In the genomic region with DNA sequence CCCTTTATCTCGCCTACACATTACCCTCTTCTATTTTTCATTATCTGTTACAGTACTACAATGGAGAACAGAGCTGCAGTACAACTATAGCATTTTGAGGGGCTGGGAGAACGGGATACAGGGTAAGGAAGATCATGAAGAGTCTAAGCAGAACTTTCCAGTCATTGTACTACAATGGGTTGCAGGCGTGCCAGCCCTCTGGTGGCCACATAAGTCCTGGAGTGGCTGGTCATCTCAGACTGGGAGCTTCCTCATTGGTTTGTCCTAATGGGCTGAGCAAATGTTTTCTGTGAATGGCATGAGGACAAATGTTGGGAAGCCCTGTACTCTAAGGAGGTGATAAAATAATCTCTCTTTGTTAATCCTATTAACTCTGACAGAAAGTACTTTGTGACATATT, we compare ENCODE assay signal across 8 cellular contexts. TPM values are rescaled to one million over a fixed set of nuclear protein-coding genes. Genes with fewer than 3 reads are reported as not detected.
DNase-seq lines count a peak whose midpoint lies in the region; TF ChIP-seq lines count a peak whose summit lies in the region.

No MANE protein-coding gene starts in this region.

- peak; percentile 38 for TF ChIP-seq CTCF in AG10803 (conservative IDR thresholded peaks at IDR 0.05; ENCODE audit: low read length)

- H3K27ac ChIP-seq in iPS DF 6.9 (ENCODE audit: low read length) = no peak overlapping the region

- no CpG with 5 or more reads among the region's 3 CpGs for WGBS in iPS DF 6.9 (ENCODE audit: insufficient coverage, insufficient read length)

- H3K4me3 ChIP-seq in AG10803 (ENCODE audit: low read length) (no peak overlapping the region), iPS DF 6.9 (ENCODE audit: low read length) (no peak overlapping the region)

- no peaks in the 10 kb centered on the region for H3K9me3 ChIP-seq in iPS DF 6.9 (ENCODE audit: control insufficient read depth, insufficient read depth, low read length)

- H3K4me1 ChIP-seq in iPS DF 6.9 (ENCODE audit: control insufficient read depth, insufficient read depth, low read length) = no peaks in the 10 kb centered on the region

- DNase-seq in AG10803 (ENCODE audit: low read depth) (peak; percentile 2), H4 (ENCODE audit: low spot score) (peak; percentile 64), SHP77 (lab: John Stamatoyannopoulos, UW) (peak; percentile 51 to 66), iPS DF 6.9 (ENCODE audit: low read depth, low spot score) (peak; percentile 7), mesenteric fat pad (ENCODE audit: low spot score) (no peak)
- DNase-seq in stimulated activated CD4-positive, alpha-beta T cell treated with anti-CD3 and anti-CD28 coated beads, Interleukin-4, amount 100 ng/mL, for 4 hours = no peak
- no peak for DNase-seq in stimulated activated CD4-positive, alpha-beta T cell treated with anti-CD3 and anti-CD28 coated beads, Interleukin-4, amount 100 ng/mL, for 24 hours
- DNase-seq in activated CD4-positive, alpha-beta T cell treated with anti-CD3 and anti-CD28 coated beads for 4 hours = no peak

- no peaks in the 10 kb centered on the region for H3K27me3 ChIP-seq in iPS DF 6.9 (ENCODE audit: control insufficient read depth, insufficient read depth, low read length)

- no peaks in the 10 kb centered on the region for H3K36me3 ChIP-seq in iPS DF 6.9 (ENCODE audit: control insufficient read depth, insufficient read depth, low read length)

RNA-seq across cellular contexts. Expression of gene TMEM106B, which starts 33.0 kb away (rescaled TPM):
- 181 and 208 TPM in 2 replicates for total RNA-seq in H4 (2014; rRNA removed; shearing (Covaris generic))
- total RNA-seq in mesenteric fat pad = 35.4 TPM

Comparison
In these comparisons a context has a peak if more than half of its experiments do, and no peak if none do; other contexts are left out.
1. DNase-seq: peak in AG10803 (single experiment), H4 (single experiment), SHP77 (2 of 2) and iPS DF 6.9 (single experiment); none in stimulated activated CD4-positive, alpha-beta T cell treated with anti-CD3 and anti-CD28 coated beads, Interleukin-4, amount 100 ng/mL, for 4 hours (0 of 2), stimulated activated CD4-positive, alpha-beta T cell treated with anti-CD3 and anti-CD28 coated beads, Interleukin-4, amount 100 ng/mL, for 24 hours (single experiment), mesenteric fat pad (single experiment) and activated CD4-positive, alpha-beta T cell treated with anti-CD3 and anti-CD28 coated beads for 4 hours (0 of 2).